27 cellular contexts compared by ENCODE assay signal in genomic region chr7:113752689-113753088, GRCh38.
"Had no signal": no experiment of that assay in that cellular context is flagged by ENCODE, and none has a peak within 500 bp of the region (broad histone marks: within the 10 kb centered on the region; RNA-seq: fewer than 3 reads in every experiment).

No MANE protein-coding gene starts in this region.

- ATAC-seq: stimulated activated effector memory CD8-positive, alpha-beta T cell treated with anti-CD3 and anti-CD28 coated beads, Interleukin-12 subunit alpha, Interleukin-12 subunit beta, amount 100 ng/mL, for 72 hours; stimulated activated memory B cell treated with anti-CD40 and anti-IgM and Interleukin-4, amounts not matched to agents 10 μg/mL and 1 μg/mL and 100 μg/mL, for 72 hours; stimulated activated naive B cell treated with anti-CD40 and anti-IgM and Interleukin-4, amounts not matched to agents 10 μg/mL and 1 μg/mL and 100 μg/mL, for 72 hours; stimulated activated naive CD8-positive, alpha-beta T cell treated with anti-CD3 and anti-CD28 coated beads, Interleukin-15, amount 100 ng/mL, for 72 hours; stimulated activated naive CD8-positive, alpha-beta T cell treated with anti-CD3 and anti-CD28 coated beads, Interleukin-15, Interleukin-2, amounts not matched to agents 100 U/mL and 50 U/mL, for 24 hours; upper lobe of right lung had no signal

- FAIRE-seq: urothelium cell line had no signal

- DNase-seq: stimulated activated CD4-positive, alpha-beta T cell treated with anti-CD3 and anti-CD28 coated beads, Interleukin-2, amount 100 ng/mL, for 48 hours; stimulated activated CD4-positive, alpha-beta T cell treated with anti-CD3 and anti-CD28 coated beads, Interleukin-4, amount 100 ng/mL, for 1 hour; stimulated activated CD4-positive, alpha-beta T cell treated with anti-CD3 and anti-CD28 coated beads, Interleukin-4, amount 100 ng/mL, for 24 hours; stimulated activated CD4-positive, alpha-beta T cell treated with anti-CD3 and anti-CD28 coated beads, Interleukin-4, amount 100 ng/mL, for 4 hours; stimulated activated CD8-positive, alpha-beta memory T cell treated with anti-CD3 and anti-CD28 coated beads, Interleukin-4, amount 100 ng/mL, for 48 hours; stimulated activated naive B cell treated with anti-CD40 and anti-IgM and Interleukin-4, amounts not matched to agents 10 μg/mL and 1 μg/mL and 100 μg/mL, for 72 hours; stimulated activated naive CD4-positive, alpha-beta T cell; stimulated activated naive CD4-positive, alpha-beta T cell treated with Interleukin-2 at 50 U/mL for 16 hours; stimulated activated naive CD8-positive, alpha-beta T cell treated with anti-CD3 and anti-CD28 coated beads, Interleukin-15, amount 100 ng/mL, for 72 hours; stimulated activated naive CD8-positive, alpha-beta T cell treated with anti-CD3 and anti-CD28 coated beads, Interleukin-15, Interleukin-2, amounts not matched to agents 100 U/mL and 50 U/mL, for 24 hours; stomach; substantia nigra; testis; thyroid gland; tibial artery; transverse colon; trophoblast cell; upper lobe of left lung; upper lobe of right lung; uterus had no signal

- H3K9me3 ChIP-seq: stomach, testis, thoracic aorta, thyroid gland, tibial artery, transverse colon, upper lobe of left lung, upper lobe of right lung, uterus, vagina had no signal

- H3K4me3 ChIP-seq: stomach, suprapubic skin, testis, thoracic aorta, thyroid gland, tibial artery, tibial nerve, transverse colon, upper lobe of left lung, upper lobe of right lung, uterus, vagina had no signal

- H3K27ac ChIP-seq: stomach, suprapubic skin, testis, thoracic aorta, thyroid gland, tibial artery, tibial nerve, transverse colon, upper lobe of left lung, upper lobe of right lung, uterus, vagina had no signal

- H3K36me3 ChIP-seq: stomach, suprapubic skin, thoracic aorta, thyroid gland, tibial artery, tibial nerve, transverse colon, upper lobe of left lung, upper lobe of right lung, uterus, vagina had no signal

- H3K27me3 ChIP-seq: stomach, suprapubic skin, testis, thyroid gland, tibial artery, tibial nerve, transverse colon, upper lobe of left lung, upper lobe of right lung, uterus, vagina had no signal

- H3K4me1 ChIP-seq: stomach, suprapubic skin, testis, thyroid gland, tibial artery, tibial nerve, transverse colon, upper lobe of left lung, upper lobe of right lung, uterus, vagina had no signal
